In genomic region chr6:15297895-15298590, GRCh38 we compare ENCODE assay signal across 17 cellular contexts. TPM values are rescaled to one million over a fixed set of nuclear protein-coding genes. Genes with fewer than 3 reads are reported as not detected.
A peak's percentile ranks its signal among the peaks of the same experiment; 100 is the strongest.
DNase-seq lines count a peak whose midpoint lies in the region; ATAC-seq and TF ChIP-seq lines count a peak whose summit lies in the region.
"Had no signal": no experiment of that assay in that cellular context is flagged by ENCODE, and none has a peak within 500 bp of the region (broad histone marks: within the 10 kb centered on the region; RNA-seq: fewer than 3 reads in every experiment).

No MANE protein-coding gene starts in this region.

- H3K27ac ChIP-seq in endodermal cell (ENCODE audit: low read depth, low read length), result no peak overlapping the region
- H3K27ac ChIP-seq: brain microvascular endothelial cell, parathyroid adenoma, tibial nerve had no signal

- DNase-seq in activated T-cell treated with anti-CD3 and anti-CD28 coated beads, Interleukin-2, amount 50 U/mL, for 72 hours, result no peak
- DNase-seq in activated T-cell treated with anti-CD3 and anti-CD28 coated beads, Interleukin-2, amount 50 U/mL, for 4 hours, result no peak
- DNase-seq in amniotic epithelial cell (ENCODE audit: low read depth) (peak; percentile 63), natural killer cell (no peak), glutamatergic neuron (no peak), SHP77 (lab: John Stamatoyannopoulos, UW) (no peak), endodermal cell (no peak)
- DNase-seq: activated CD4-positive, alpha-beta T cell treated with anti-CD3 and anti-CD28 coated beads for 1 hour; activated effector memory CD4-positive, alpha-beta T cell treated with anti-CD3 and anti-CD28 coated beads, Interleukin-2, amount 50 U/mL, for 16 hours; brain microvascular endothelial cell; DMS53; islet precursor cell; mucosa of descending colon; NCI-H2227 treated with DMSO at 0.1 percent for 48 hours had no signal

- TF ChIP-seq CTCF in Loucy (conservative IDR thresholded peaks at IDR 0.05; ENCODE audit: low read length) (no peak), natural killer cell (IDR thresholded peaks at IDR 0.05) (no peak), glutamatergic neuron (IDR thresholded peaks at IDR 0.05; ENCODE audit: partially characterized antibody, unreplicated experiment) (no peak), endodermal cell (conservative IDR thresholded peaks at IDR 0.05) (no peak)

- H3K4me1 Mint-ChIP-seq in activated T-cell treated with anti-CD3 and anti-CD28 coated beads, Interleukin-2, amount 50 U/mL, for 72 hours (ENCODE audit: low read depth), result peaks cover 94% of the 10 kb centered on the region
- peaks cover 76% of the 10 kb centered on the region for H3K4me1 Mint-ChIP-seq in activated T-cell treated with anti-CD3 and anti-CD28 coated beads, Interleukin-2, amount 50 U/mL, for 4 hours (ENCODE audit: low read depth)
- H3K4me1 Mint-ChIP-seq in natural killer cell (peaks cover 79 to 82% of the 10 kb centered on the region in 2 donors), glutamatergic neuron (ENCODE audit: low read depth, unreplicated experiment) (peaks cover 36% of the 10 kb centered on the region), endodermal cell (peaks cover 26% of the 10 kb centered on the region)

- H3K36me3 ChIP-seq in Loucy (ENCODE audit: insufficient read depth, low read length) (peaks cover 15% of the 10 kb centered on the region; the same call in 1 of the 2 replicates), endodermal cell (ENCODE audit: control insufficient read depth, insufficient read depth, low read length) (no peaks in the 10 kb centered on the region)
- H3K36me3 ChIP-seq: brain microvascular endothelial cell, tibial nerve had no signal

- intact Hi-C loops in natural killer cell (cut with micrococcal nuclease), result loop anchor here (2.0 to 5.0 kb wide), 3 partner anchors 29 to 64 kb away; no protein-coding TSS in a partner anchor

- H3K27me3 Mint-ChIP-seq in activated T-cell treated with anti-CD3 and anti-CD28 coated beads, Interleukin-2, amount 50 U/mL, for 72 hours (ENCODE audit: low read depth), result no peaks in the 10 kb centered on the region
- H3K27me3 Mint-ChIP-seq in activated T-cell treated with anti-CD3 and anti-CD28 coated beads, Interleukin-2, amount 50 U/mL, for 4 hours (ENCODE audit: low read depth), result no peaks in the 10 kb centered on the region
- H3K27me3 Mint-ChIP-seq in natural killer cell (ENCODE audit: low read depth in 2 of 2), result no peaks in the 10 kb centered on the region
- peaks cover 5% of the 10 kb centered on the region for H3K27me3 Mint-ChIP-seq in glutamatergic neuron (ENCODE audit: unreplicated experiment)
- no peaks in the 10 kb centered on the region for H3K27me3 Mint-ChIP-seq in endodermal cell (ENCODE audit: insufficient read depth)

- H3K4me1 ChIP-seq in Loucy (ENCODE audit: insufficient read depth, low read length, poor library complexity, severe bottlenecking) (peaks cover 87% of the 10 kb centered on the region), endodermal cell (ENCODE audit: control insufficient read depth, insufficient read depth, low read length) (peaks cover 1% of the 10 kb centered on the region)
- H3K4me1 ChIP-seq: parathyroid adenoma had no signal

- peak overlapping the region; percentile 74 for H3K9ac ChIP-seq in Loucy (ENCODE audit: low read depth, low read length, poor library complexity, severe bottlenecking)
- H3K9ac ChIP-seq in endodermal cell (ENCODE audit: extremely low read depth, low read length, poor library complexity, severe bottlenecking), result no peak overlapping the region
- H3K9ac ChIP-seq: parathyroid adenoma had no signal

- no peak overlapping the region for H2AFZ ChIP-seq in Loucy (ENCODE audit: low read length)
- H2AFZ ChIP-seq: parathyroid adenoma had no signal

- peak overlapping the region; percentile 53 for H3K27ac Mint-ChIP-seq in activated T-cell treated with anti-CD3 and anti-CD28 coated beads, Interleukin-2, amount 50 U/mL, for 72 hours
- H3K27ac Mint-ChIP-seq in natural killer cell, result peak overlapping the region; percentile 93 to 94
- H3K27ac Mint-ChIP-seq in glutamatergic neuron (ENCODE audit: unreplicated experiment), result no peak overlapping the region
- H3K27ac Mint-ChIP-seq in endodermal cell, result no peak overlapping the region

- H3K27me3 ChIP-seq in Loucy (ENCODE audit: insufficient read depth, low read length, poor library complexity, severe bottlenecking) (no peaks in the 10 kb centered on the region), endodermal cell (ENCODE audit: control insufficient read depth, insufficient read depth, low read length, poor library complexity, severe bottlenecking) (no peaks in the 10 kb centered on the region)
- H3K27me3 ChIP-seq: brain microvascular endothelial cell, tibial nerve had no signal

- peak overlapping the region; percentile 34 to 42 for H3K4me3 Mint-ChIP-seq in activated T-cell treated with anti-CD3 and anti-CD28 coated beads, Interleukin-2, amount 50 U/mL, for 72 hours
- no peak overlapping the region for H3K4me3 Mint-ChIP-seq in activated T-cell treated with anti-CD3 and anti-CD28 coated beads, Interleukin-2, amount 50 U/mL, for 4 hours
- H3K4me3 Mint-ChIP-seq in natural killer cell (peak overlapping the region; percentile 69), glutamatergic neuron (ENCODE audit: unreplicated experiment) (no peak overlapping the region), endodermal cell (no peak overlapping the region)

- H3K9me3 Mint-ChIP-seq in activated T-cell treated with anti-CD3 and anti-CD28 coated beads, Interleukin-2, amount 50 U/mL, for 72 hours, result no peaks in the 10 kb centered on the region
- H3K9me3 Mint-ChIP-seq in activated T-cell treated with anti-CD3 and anti-CD28 coated beads, Interleukin-2, amount 50 U/mL, for 4 hours, result no peaks in the 10 kb centered on the region
- H3K9me3 Mint-ChIP-seq in natural killer cell (no peaks in the 10 kb centered on the region), glutamatergic neuron (ENCODE audit: unreplicated experiment) (peaks cover 3% of the 10 kb centered on the region), endodermal cell (no peaks in the 10 kb centered on the region)

- H4K20me1 ChIP-seq in Loucy (ENCODE audit: insufficient read depth, low read length, poor library complexity, severe bottlenecking), result peaks cover 71% of the 10 kb centered on the region

- peaks cover 37% of the 10 kb centered on the region for H3F3A ChIP-seq in Loucy (ENCODE audit: low read depth)

- ATAC-seq in activated T-cell treated with anti-CD3 and anti-CD28 coated beads, Interleukin-2, amount 50 U/mL, for 72 hours (replicated peaks in 1 of 2), result no peak
- no peak for ATAC-seq in activated T-cell treated with anti-CD3 and anti-CD28 coated beads, Interleukin-2, amount 50 U/mL, for 4 hours
- ATAC-seq in natural killer cell, result no peak
- ATAC-seq: mucosa of descending colon had no signal

- H3K9me3 ChIP-seq in Loucy (ENCODE audit: insufficient read depth, low read depth, low read length) (no peaks in the 10 kb centered on the region), endodermal cell (ENCODE audit: control insufficient read depth, low read length) (no peaks in the 10 kb centered on the region)
- H3K9me3 ChIP-seq: mucosa of descending colon, tibial nerve had no signal

- no peaks in the 10 kb centered on the region for H3K9me2 ChIP-seq in Loucy (replicated peaks; ENCODE audit: low read depth, low read length)

- H3K79me2 ChIP-seq in Loucy (ENCODE audit: insufficient read depth, low read length), result peaks cover 97% of the 10 kb centered on the region

- WGBS in endodermal cell (ENCODE audit: insufficient coverage in 1 of 2, insufficient read length in 1 of 2), 2 experiments, result 96 to 99% methylated on average over 8 to 9 of the region's 9 CpGs

- H3K4me3 ChIP-seq in Loucy (ENCODE audit: low read length, poor library complexity, severe bottlenecking) (peak overlapping the region; percentile 54), endodermal cell (ENCODE audit: low read length) (no peak overlapping the region)
- H3K4me3 ChIP-seq: mucosa of descending colon, tibial nerve had no signal

- H3K4me2 ChIP-seq in Loucy (ENCODE audit: low read depth, low read length, poor library complexity, severe bottlenecking), result peak overlapping the region; percentile 77

- H3K36me3 Mint-ChIP-seq in activated T-cell treated with anti-CD3 and anti-CD28 coated beads, Interleukin-2, amount 50 U/mL, for 72 hours (ENCODE audit: insufficient read depth in 2 of 2), result peaks cover 2 to 14% of the 10 kb centered on the region in 2 donors
- H3K36me3 Mint-ChIP-seq in activated T-cell treated with anti-CD3 and anti-CD28 coated beads, Interleukin-2, amount 50 U/mL, for 4 hours (ENCODE audit: insufficient read depth), result peaks cover 14% of the 10 kb centered on the region
- H3K36me3 Mint-ChIP-seq in natural killer cell (no peaks in the 10 kb centered on the region), glutamatergic neuron (ENCODE audit: unreplicated experiment) (no peaks in the 10 kb centered on the region), endodermal cell (ENCODE audit: low read depth) (peaks cover 5% of the 10 kb centered on the region)

RNA-seq across cellular contexts. Expression of gene JARID2, which starts 52.2 kb away (rescaled TPM):
- 10 to 100 TPM; 37.9 to 53.0 TPM for total RNA-seq in activated T-cell treated with anti-CD3 and anti-CD28 coated beads, Interleukin-2, amount 50 U/mL, for 72 hours
- 10 to 100 TPM; 32.6 to 43.6 (median 37.2) TPM for total RNA-seq in activated T-cell treated with anti-CD3 and anti-CD28 coated beads, Interleukin-2, amount 50 U/mL, for 4 hours
- total RNA-seq in natural killer cell (10 to 100 TPM; 49.9 to 60.9 (median 60.5) TPM), glutamatergic neuron (ENCODE audit: unreplicated experiment) (83.8 TPM), endodermal cell (10 to 100 TPM; 42.5 to 77.0 TPM)
- 45.4 TPM for polyA plus RNA-seq in endodermal cell (2013, experiment 1 of 2)
- polyA plus RNA-seq in endodermal cell (2013, experiment 2 of 2), result 43.3 TPM

Comparison
In these comparisons a context has a peak if more than half of its experiments do, and no peak if none do; other contexts are left out.
1. H3K4me3 Mint-ChIP-seq: peak in activated T-cell treated with anti-CD3 and anti-CD28 coated beads, Interleukin-2, amount 50 U/mL, for 72 hours (2 of 2) and natural killer cell (single experiment); none in activated T-cell treated with anti-CD3 and anti-CD28 coated beads, Interleukin-2, amount 50 U/mL, for 4 hours (single experiment), glutamatergic neuron (single experiment) and endodermal cell (single experiment).
2. H3K27ac Mint-ChIP-seq: peak in activated T-cell treated with anti-CD3 and anti-CD28 coated beads, Interleukin-2, amount 50 U/mL, for 72 hours (single experiment) and natural killer cell (2 of 2); none in glutamatergic neuron (single experiment) and endodermal cell (single experiment).